10 cellular contexts compared by ENCODE assay signal in the genomic region with DNA sequence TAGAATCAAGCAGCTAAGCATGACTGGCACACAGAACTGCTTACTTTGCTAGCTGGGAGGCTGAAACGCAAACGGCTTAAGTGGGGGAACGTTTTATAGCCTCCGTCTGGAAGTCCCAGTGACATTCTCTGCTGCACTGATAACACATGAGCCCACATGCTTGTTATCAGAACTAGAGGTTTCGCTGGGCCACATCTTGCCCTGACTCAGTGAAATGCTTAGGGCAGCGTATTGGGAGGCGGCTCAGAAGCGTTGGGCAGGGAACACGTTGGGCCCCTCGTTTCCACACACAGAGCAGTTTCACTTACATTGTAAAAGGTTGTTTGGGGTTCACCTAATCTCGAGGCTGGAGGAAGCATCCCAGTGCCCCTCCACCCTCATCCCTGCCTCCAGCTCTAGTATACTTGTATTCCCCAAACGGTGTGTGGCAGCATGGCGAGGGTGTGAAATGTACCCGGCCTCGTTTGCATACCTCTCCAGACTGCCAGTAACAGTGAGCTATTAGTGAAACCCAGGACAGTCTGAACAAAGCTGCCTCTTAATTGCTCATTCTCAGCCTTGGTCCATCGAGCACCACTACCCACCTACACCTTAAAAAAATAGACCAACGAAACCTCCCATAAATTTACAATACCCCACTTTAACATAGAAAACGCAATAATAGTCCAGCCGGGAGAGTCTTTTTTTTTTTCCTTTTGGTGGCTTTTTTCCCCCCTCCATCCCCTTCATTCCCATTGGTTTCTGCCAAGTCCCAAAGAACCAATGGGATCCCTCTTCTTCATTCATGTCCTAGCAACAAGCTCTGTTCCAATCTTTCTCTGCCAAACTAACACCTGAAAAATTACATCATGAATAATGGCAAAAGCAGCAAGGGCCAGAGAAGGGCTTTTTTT.
DNase-seq lines count a peak whose midpoint lies in the region; ATAC-seq, FAIRE-seq and TF ChIP-seq lines count a peak whose summit lies in the region.
"Had no signal": no experiment of that assay in that cellular context is flagged by ENCODE, and none has a peak within 500 bp of the region (broad histone marks: within the 10 kb centered on the region; RNA-seq: fewer than 3 reads in every experiment).

No MANE protein-coding gene starts in this region.

- H3K27ac ChIP-seq in astrocyte (ENCODE audit: low read depth, low read length) (peak overlapping the region; percentile 32), smooth muscle cell (ENCODE audit: low read depth) (peak overlapping the region; percentile 82), PC-9 (no peak overlapping the region)

- H3K27me3 Mint-ChIP-seq in astrocyte (ENCODE audit: low read depth, unreplicated experiment) = no peaks in the 10 kb centered on the region

- peaks cover 37% of the 10 kb centered on the region for H3K4me1 Mint-ChIP-seq in astrocyte (ENCODE audit: low read depth, unreplicated experiment)

- peaks cover 12% of the 10 kb centered on the region for H3F3A ChIP-seq in smooth muscle cell (ENCODE audit: low read depth)
- H3F3A ChIP-seq in PC-9 (ENCODE audit: insufficient read depth, low read depth) = no peaks in the 10 kb centered on the region

- no peak for ATAC-seq in HG02852 (IDR thresholded peaks at IDR 0.05; ENCODE audit: unreplicated experiment)

- no peak overlapping the region for H3K4me3 Mint-ChIP-seq in astrocyte (ENCODE audit: unreplicated experiment)

- intact Hi-C loops in PC-9 (cut with micrococcal nuclease; ENCODE audit: unreplicated experiment) = no loop called here

- H3K36me3 Mint-ChIP-seq in astrocyte (ENCODE audit: low read depth, unreplicated experiment) = no peaks in the 10 kb centered on the region

- 21% methylated on average over 19 of the region's 19 CpGs for WGBS in smooth muscle cell (ENCODE audit: low lambda C conversion rate)

- H3K27me3 ChIP-seq in astrocyte (ENCODE audit: insufficient read depth, low read length) = no peaks in the 10 kb centered on the region
- H3K27me3 ChIP-seq in smooth muscle cell (ENCODE audit: low read depth) = no peaks in the 10 kb centered on the region
- H3K27me3 ChIP-seq in PC-9 (ENCODE audit: insufficient read depth, low read depth) = no peaks in the 10 kb centered on the region

- H3K36me3 ChIP-seq in astrocyte (ENCODE audit: insufficient read depth, low read length) = no peaks in the 10 kb centered on the region
- no peaks in the 10 kb centered on the region for H3K36me3 ChIP-seq in smooth muscle cell (ENCODE audit: low read depth)
- no peaks in the 10 kb centered on the region for H3K36me3 ChIP-seq in PC-9 (ENCODE audit: low read depth)

- no peaks in the 10 kb centered on the region for H3K9me2 ChIP-seq in PC-9 (ENCODE audit: insufficient read depth)

- POLR2A ChIA-PET in PC-9 (lab: Charles Lee; ENCODE audit: unreplicated experiment) = no interaction called here

- peaks cover 5% of the 10 kb centered on the region for H3K9me3 Mint-ChIP-seq in astrocyte (ENCODE audit: unreplicated experiment)

- H2AFZ ChIP-seq in astrocyte (ENCODE audit: low read depth, low read length) (peak overlapping the region; percentile 52), smooth muscle cell (ENCODE audit: low read depth) (peak overlapping the region; percentile 71), PC-9 (no peak overlapping the region)

- H3K4me3 ChIP-seq in astrocyte (ENCODE audit: insufficient read depth, low read depth, low read length) (no peak overlapping the region), smooth muscle cell (peak overlapping the region; percentile 17), PC-9 (no peak overlapping the region)

- H3K27ac Mint-ChIP-seq in astrocyte (ENCODE audit: unreplicated experiment) = peak overlapping the region; percentile 70

- TF ChIP-seq CTCF in astrocyte (IDR thresholded peaks at IDR 0.05; ENCODE audit: insufficient read depth, low read depth, low read length) = no peak
- TF ChIP-seq CTCF in smooth muscle cell (IDR thresholded peaks at IDR 0.05; ENCODE audit: borderline replicate concordance, insufficient read depth, poor library complexity, severe bottlenecking) = no peak
- no peak for TF ChIP-seq CTCF in PC-9 (conservative IDR thresholded peaks at IDR 0.05)

- DNase-seq in NCI-H1105 treated with DMSO at 0.1 percent for 48 hours (lab: John Stamatoyannopoulos, UW) (peak; percentile 83), astrocyte (ENCODE audit: low read depth) (peak; percentile 94), iris pigment epithelial cell (ENCODE audit: low read depth) (peak; percentile 65), smooth muscle cell (lab: John Stamatoyannopoulos, UW; ENCODE audit: unreplicated experiment) (no peak), SIG-M5 treated with dmso at 0.1 percent for 504 hours (lab: John Stamatoyannopoulos, UW; ENCODE audit: unreplicated experiment) (no peak), PC-9 (no peak), CD1c-positive myeloid dendritic cell (ENCODE audit: extremely low spot score) (no peak)
- DNase-seq: central memory CD4-positive, alpha-beta T cell; left cardiac atrium had no signal

- H3K4me2 ChIP-seq in astrocyte (ENCODE audit: low read length) (peak overlapping the region; percentile 42), smooth muscle cell (peak overlapping the region; percentile 80), PC-9 (no peak overlapping the region)

- FAIRE-seq in astrocyte (lab: Jason Lieb, UNC) = no peak

- peaks cover 23% of the 10 kb centered on the region for H3K4me1 ChIP-seq in astrocyte (ENCODE audit: insufficient read depth, low read length)
- H3K4me1 ChIP-seq in smooth muscle cell (ENCODE audit: low read depth) = peaks cover 25% of the 10 kb centered on the region
- no peaks in the 10 kb centered on the region for H3K4me1 ChIP-seq in PC-9 (replicated peaks; ENCODE audit: insufficient read depth)

- BruUV-seq in PC-9 (replicated peaks; lab: Mats Ljungman, UMichigan) = no TSS peak

- H3K9ac ChIP-seq in astrocyte (ENCODE audit: low read length) (peak overlapping the region; percentile 15), smooth muscle cell (ENCODE audit: low read depth) (no peak overlapping the region)

- H4K20me1 ChIP-seq in astrocyte (ENCODE audit: insufficient read depth, low read length) (no peaks in the 10 kb centered on the region), smooth muscle cell (ENCODE audit: low read depth) (no peaks in the 10 kb centered on the region), PC-9 (ENCODE audit: insufficient read depth) (no peaks in the 10 kb centered on the region)

- no peaks in the 10 kb centered on the region for H3K79me2 ChIP-seq in astrocyte (ENCODE audit: insufficient read depth, low read length)
- H3K79me2 ChIP-seq in smooth muscle cell (ENCODE audit: low read depth) = no peaks in the 10 kb centered on the region
- H3K79me2 ChIP-seq in PC-9 (ENCODE audit: low read depth) = no peaks in the 10 kb centered on the region

- CTCF ChIA-PET in PC-9 (lab: Charles Lee) = no interaction called here

- H3K9me3 ChIP-seq in astrocyte (ENCODE audit: insufficient read depth, low read depth, low read length) (no peaks in the 10 kb centered on the region), smooth muscle cell (replicated peaks; ENCODE audit: low read depth) (no peaks in the 10 kb centered on the region), PC-9 (ENCODE audit: insufficient read depth, low read depth) (no peaks in the 10 kb centered on the region)

Comparison
In these comparisons a context has a peak if more than half of its experiments do, and no peak if none do; other contexts are left out.
1. DNase-seq: peak in NCI-H1105 treated with DMSO at 0.1 percent for 48 hours (single experiment), astrocyte (single experiment) and iris pigment epithelial cell (single experiment); none in smooth muscle cell (single experiment), SIG-M5 treated with dmso at 0.1 percent for 504 hours (single experiment), PC-9 (0 of 2) and CD1c-positive myeloid dendritic cell (single experiment).